ENCODE assay signal across 11 cellular contexts in the genomic region with DNA sequence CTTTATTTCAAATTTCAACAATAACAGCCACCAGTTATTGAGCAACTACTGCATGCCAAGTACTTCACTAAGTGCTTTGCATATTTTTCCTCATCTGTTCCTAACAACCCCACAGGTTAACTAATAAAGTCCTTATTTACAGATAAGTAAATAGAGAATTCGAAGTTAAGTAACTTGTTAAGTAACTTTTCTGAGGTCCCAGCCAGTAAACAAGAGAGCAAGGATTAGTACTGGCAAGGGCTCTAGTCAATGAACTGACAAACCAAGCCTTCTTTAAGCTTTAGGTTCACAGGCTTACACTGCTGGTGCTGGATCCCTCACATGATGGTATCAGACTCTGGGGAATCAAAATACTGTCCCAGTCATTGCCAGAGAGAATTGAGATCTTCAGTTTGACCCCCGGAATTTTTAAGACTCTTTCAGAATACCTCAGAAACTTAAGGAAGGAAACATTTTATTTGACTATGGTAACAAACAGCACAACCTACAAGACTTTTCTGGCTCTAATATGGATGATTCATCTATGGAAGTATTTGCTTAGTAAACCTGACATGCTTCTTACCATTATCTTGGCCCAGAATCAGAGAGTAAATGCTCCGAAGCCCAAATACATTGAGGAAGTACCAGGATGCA. TPM values are rescaled to one million over a fixed set of nuclear protein-coding genes. Genes with fewer than 3 reads are reported as not detected.
A peak's percentile ranks its signal among the peaks of the same experiment; 100 is the strongest.
DNase-seq lines count a peak whose midpoint lies in the region; ATAC-seq and TF ChIP-seq lines count a peak whose summit lies in the region.
"Had no signal": no experiment of that assay in that cellular context is flagged by ENCODE, and none has a peak within 500 bp of the region (broad histone marks: within the 10 kb centered on the region; RNA-seq: fewer than 3 reads in every experiment).

No MANE protein-coding gene starts in this region.

- H2AFZ ChIP-seq in PC-9, result no peak overlapping the region

- 74 to 86% methylated on average over 3 of the region's 3 CpGs for WGBS in lung, 2 donors
- WGBS in testis, 2 donors, result 92 to 93% methylated on average over 3 of the region's 3 CpGs

- peak overlapping the region; percentile 35 for H3K4me2 ChIP-seq in PC-9
- H3K4me2 ChIP-seq: BLaER1 had no signal

- ATAC-seq in lung (ENCODE audit: insufficient read depth, low FRiP score) (peak; percentile 78), GM18873 (IDR thresholded peaks at IDR 0.05; ENCODE audit: low FRiP score, unreplicated experiment) (no peak), GM21390 (IDR thresholded peaks at IDR 0.05; ENCODE audit: unreplicated experiment) (no peak), GM19324 (IDR thresholded peaks at IDR 0.05; ENCODE audit: low FRiP score, unreplicated experiment) (no peak)
- ATAC-seq: stimulated activated effector memory CD8-positive, alpha-beta T cell treated with anti-CD3 and anti-CD28 coated beads, Interleukin-12 subunit alpha, Interleukin-12 subunit beta, amount 100 ng/mL, for 72 hours had no signal

- no TSS peak for BruUV-seq in PC-9 (replicated peaks; lab: Mats Ljungman, UMichigan)

- DNase-seq in AG20443 (ENCODE audit: low spot score), result peak; percentile 64
- peak; percentile 20 to 91 for DNase-seq in PC-9
- peak; percentile 54 for DNase-seq in dermis blood vessel endothelial cell
- DNase-seq in lung (ENCODE audit: low spot score), result no peak
- DNase-seq in testis, result no peak
- DNase-seq: RPMI8226 had no signal

- POLR2A ChIA-PET in PC-9 (lab: Charles Lee; ENCODE audit: unreplicated experiment), result no interaction called here

- H3K9me2 ChIP-seq in PC-9 (ENCODE audit: insufficient read depth), result no peaks in the 10 kb centered on the region; the same call in 1 of the 2 replicates

- peak overlapping the region; percentile 72 for H3K27ac ChIP-seq in PC-9
- H3K27ac ChIP-seq in lung (ENCODE audit: low read depth in 1 of 2, low read length in 1 of 2), result peak overlapping the region in 1 of 2 donors; percentile 84
- H3K27ac ChIP-seq in testis, result no peak overlapping the region
- H3K27ac ChIP-seq: BLaER1 had no signal

- H3K4me3 ChIP-seq in PC-9 (peak overlapping the region; percentile 12; the same call in 1 of the 2 replicates), lung (no peak overlapping the region), testis (no peak overlapping the region)
- H3K4me3 ChIP-seq: BLaER1 had no signal

- CTCF ChIA-PET in PC-9 (lab: Charles Lee), result no interaction called here

- no peaks in the 10 kb centered on the region for H3K9me3 ChIP-seq in PC-9 (ENCODE audit: insufficient read depth, low read depth)
- H3K9me3 ChIP-seq in lung (ENCODE audit: control insufficient read depth in 2 of 2, insufficient read depth in 1 of 2, low read length in 1 of 2), result no peaks in the 10 kb centered on the region
- H3K9me3 ChIP-seq in testis, result no peaks in the 10 kb centered on the region
- H3K9me3 ChIP-seq: BLaER1 had no signal

- H3K79me2 ChIP-seq in PC-9 (ENCODE audit: low read depth), result no peaks in the 10 kb centered on the region

- no peak for TF ChIP-seq CTCF in PC-9 (conservative IDR thresholded peaks at IDR 0.05)
- TF ChIP-seq CTCF in lung (IDR thresholded peaks at IDR 0.05; ENCODE audit: control extremely low read depth, extremely low read depth), result no peak
- no peak for TF ChIP-seq CTCF in testis (IDR thresholded peaks at IDR 0.05)

- no peaks in the 10 kb centered on the region for H4K20me1 ChIP-seq in PC-9 (ENCODE audit: insufficient read depth)
- H4K20me1 ChIP-seq: BLaER1 had no signal

- H3K27me3 ChIP-seq in PC-9 (ENCODE audit: insufficient read depth, low read depth) (no peaks in the 10 kb centered on the region), lung (ENCODE audit: control insufficient read depth, insufficient read depth) (no peaks in the 10 kb centered on the region), testis (no peaks in the 10 kb centered on the region)
- H3K27me3 ChIP-seq: BLaER1 had no signal

- intact Hi-C loops in PC-9 (cut with micrococcal nuclease; ENCODE audit: unreplicated experiment), result no loop called here
- intact Hi-C loops in testis (cut with DNase I; ENCODE audit: low total_unique reads), result no loop called here

- H3F3A ChIP-seq in PC-9 (ENCODE audit: insufficient read depth, low read depth), result peaks cover 48% of the 10 kb centered on the region

- H3K4me1 ChIP-seq in PC-9 (replicated peaks; ENCODE audit: insufficient read depth), result peaks cover 32% of the 10 kb centered on the region
- H3K4me1 ChIP-seq in lung (ENCODE audit: control insufficient read depth in 2 of 2, insufficient read depth in 2 of 2, low read length in 2 of 2), result no peaks in the 10 kb centered on the region
- no peaks in the 10 kb centered on the region for H3K4me1 ChIP-seq in testis
- H3K4me1 ChIP-seq: BLaER1 had no signal

- H3K36me3 ChIP-seq in PC-9 (ENCODE audit: low read depth) (peaks cover 49% of the 10 kb centered on the region), lung (ENCODE audit: control insufficient read depth in 2 of 2, insufficient read depth in 2 of 2, low read length in 2 of 2) (peaks cover 32 to 46% of the 10 kb centered on the region in 2 donors), testis (ENCODE audit: low read depth, missing control alignments) (no peaks in the 10 kb centered on the region)

- no peak for TF ChIP-seq POLR2A in testis (IDR thresholded peaks at IDR 0.05)

RNA-seq across cellular contexts. Expression of a gene that starts 16.5 kb away (rescaled TPM):
- total RNA-seq in PC-9 (2021), result 36.1 and 57.5 TPM in 2 replicates
- total RNA-seq in dermis blood vessel endothelial cell, result 44.6 and 121 TPM in 2 replicates
- total RNA-seq in lung, result 10 to 100 TPM; 64.2 to 82.5 TPM
- 100 to 1,000 TPM in 1 of 2 donors, 10 to 100 TPM in 1; 51.9 to 116 TPM for polyA plus RNA-seq in lung
- total RNA-seq in testis, result 10 to 100 TPM; 64.2 to 72.5 TPM
- 270 TPM for polyA plus RNA-seq in testis (ENCODE audit: insufficient read depth, low read depth, low replicate concordance)

RNA-seq across cellular contexts. Expression of a gene that starts 17.9 kb away (rescaled TPM):
- total RNA-seq in PC-9 (2021), result 0.90 and 0.93 TPM in 2 replicates
- total RNA-seq in dermis blood vessel endothelial cell, result 0.68 and 0.84 TPM in 2 replicates
- 1 to 10 TPM; 2.1 to 5.2 TPM for total RNA-seq in lung
- 1 to 10 TPM; 1.1 to 1.5 TPM for polyA plus RNA-seq in lung
- total RNA-seq in testis, result 1 to 10 TPM; 6.6 to 7.2 TPM
- polyA plus RNA-seq in testis (ENCODE audit: insufficient read depth, low read depth, low replicate concordance), result 7.6 TPM

RNA-seq across cellular contexts. Expression of a gene that starts 36.5 kb away (rescaled TPM):
- total RNA-seq in PC-9 (2021) (30.7 TPM in 2 replicates), dermis blood vessel endothelial cell (33.1 and 50.4 TPM in 2 replicates), lung (10 to 100 TPM; 37.7 to 60.1 TPM), testis (10 to 100 TPM; 34.9 to 37.1 TPM)
- polyA plus RNA-seq in lung (10 to 100 TPM; 28.0 to 45.7 TPM), testis (ENCODE audit: insufficient read depth, low read depth, low replicate concordance) (65.7 TPM)

RNA-seq across cellular contexts. Expression of a gene that starts 53.2 kb away (rescaled TPM):
- 45.0 and 54.6 TPM in 2 replicates for total RNA-seq in PC-9 (2021)
- total RNA-seq in dermis blood vessel endothelial cell, result 20.4 and 25.4 TPM in 2 replicates
- 10 to 100 TPM; 31.7 to 35.4 TPM for total RNA-seq in lung
- polyA plus RNA-seq in lung, result 10 to 100 TPM; 20.5 to 39.8 TPM
- total RNA-seq in testis, result 10 to 100 TPM; 21.0 to 26.1 TPM
- 12.0 TPM for polyA plus RNA-seq in testis (ENCODE audit: insufficient read depth, low read depth, low replicate concordance)

RNA-seq across cellular contexts. Expression of a gene that starts 56.1 kb away (rescaled TPM):
- total RNA-seq in PC-9 (2021) (35.7 and 52.2 TPM in 2 replicates), dermis blood vessel endothelial cell (15.0 and 37.2 TPM in 2 replicates), lung (1 to 10 TPM; 5.8 to 8.6 TPM), testis (10 to 100 TPM; 23.7 to 41.6 TPM)
- polyA plus RNA-seq in lung (1 to 10 TPM; 2.9 to 3.0 TPM), testis (ENCODE audit: insufficient read depth, low read depth, low replicate concordance) (38.5 TPM)

Comparison
In these comparisons a context has a peak if more than half of its experiments do, and no peak if none do; other contexts are left out.
1. DNase-seq: peak in AG20443 (single experiment), PC-9 (2 of 2) and dermis blood vessel endothelial cell (single experiment); none in lung (single experiment) and testis (single experiment).